Comparison of ENCODE assay signal across 9 cellular contexts in genomic region chr1:42963378-42964005, GRCh38. TPM values are rescaled to one million over a fixed set of nuclear protein-coding genes. Genes with fewer than 3 reads are reported as not detected.
DNase-seq lines count a peak whose midpoint lies in the region; ATAC-seq and TF ChIP-seq lines count a peak whose summit lies in the region.
"Had no signal": no experiment of that assay in that cellular context is flagged by ENCODE, and none has a peak within 500 bp of the region (broad histone marks: within the 10 kb centered on the region; RNA-seq: fewer than 3 reads in every experiment).

No MANE protein-coding gene starts in this region.

- peaks cover 5% of the 10 kb centered on the region for H3K27me3 Mint-ChIP-seq in T-helper 2 cell treated with Interferon-gamma antibody and Interleukin-4, amounts not matched to agents 5 μg/mL and 100 μg/mL, for 36 hours (ENCODE audit: low read depth)

- peak overlapping the region; percentile 60 for H3K27ac Mint-ChIP-seq in T-helper 2 cell treated with Interferon-gamma antibody and Interleukin-4, amounts not matched to agents 5 μg/mL and 100 μg/mL, for 36 hours

- H3K4me3 ChIP-seq in fibroblast of villous mesenchyme (ENCODE audit: low read depth, low read length), result no peak overlapping the region

- no peak for TF ChIP-seq CTCF in fibroblast of villous mesenchyme (IDR thresholded peaks at IDR 0.05; ENCODE audit: insufficient read depth, low read depth, low read length)

- H3K9me3 Mint-ChIP-seq in T-helper 2 cell treated with Interferon-gamma antibody and Interleukin-4, amounts not matched to agents 5 μg/mL and 100 μg/mL, for 36 hours, result no peaks in the 10 kb centered on the region

- peak; percentile 18 for DNase-seq in NCI-H2227 (lab: John Stamatoyannopoulos, UW; ENCODE audit: unreplicated experiment)
- no peak for DNase-seq in NCI-H2227 treated with DMSO at 0.1 percent for 48 hours (lab: John Stamatoyannopoulos, UW)
- DNase-seq in T-helper 2 cell treated with Interferon-gamma antibody and Interleukin-4, amounts not matched to agents 5 μg/mL and 100 μg/mL, for 36 hours (ENCODE audit: low spot score), result no peak
- DNase-seq in fibroblast of villous mesenchyme (ENCODE audit: low read depth), result peak; percentile 83
- peak; percentile 10 for DNase-seq in superior temporal gyrus (ENCODE audit: extremely low spot score)
- DNase-seq in islet precursor cell, result no peak
- DNase-seq in DMS79 (lab: John Stamatoyannopoulos, UW), result no peak
- DNase-seq: AML-193 had no signal

- peaks cover 24% of the 10 kb centered on the region for H3K4me1 Mint-ChIP-seq in T-helper 2 cell treated with Interferon-gamma antibody and Interleukin-4, amounts not matched to agents 5 μg/mL and 100 μg/mL, for 36 hours (ENCODE audit: low read depth)

- ATAC-seq in HG03378 (IDR thresholded peaks at IDR 0.05; ENCODE audit: unreplicated experiment), result no peak

- peak overlapping the region; percentile 43 for H3K4me3 Mint-ChIP-seq in T-helper 2 cell treated with Interferon-gamma antibody and Interleukin-4, amounts not matched to agents 5 μg/mL and 100 μg/mL, for 36 hours

- peaks cover 2% of the 10 kb centered on the region for H3K36me3 Mint-ChIP-seq in T-helper 2 cell treated with Interferon-gamma antibody and Interleukin-4, amounts not matched to agents 5 μg/mL and 100 μg/mL, for 36 hours (ENCODE audit: low read depth)

RNA-seq across cellular contexts. Expression of gene SLC2A1, which starts 4.8 kb away (rescaled TPM):
- total RNA-seq in fibroblast of villous mesenchyme, result 90.8 and 118 TPM in 2 replicates

Comparison
In these comparisons a context has a peak if more than half of its experiments do, and no peak if none do; other contexts are left out.
1. DNase-seq: peak in NCI-H2227 (single experiment), fibroblast of villous mesenchyme (single experiment) and superior temporal gyrus (single experiment); none in NCI-H2227 treated with DMSO at 0.1 percent for 48 hours (single experiment), T-helper 2 cell treated with Interferon-gamma antibody and Interleukin-4, amounts not matched to agents 5 μg/mL and 100 μg/mL, for 36 hours (single experiment), islet precursor cell (single experiment) and DMS79 (single experiment).